ENCODE assay signal across 19 cellular contexts in genomic region chr1:36067871-36068270, GRCh38. TPM values are rescaled to one million over a fixed set of nuclear protein-coding genes. Genes with fewer than 3 reads are reported as not detected.
DNase-seq lines count a peak whose midpoint lies in the region; ATAC-seq, FAIRE-seq and TF ChIP-seq lines count a peak whose summit lies in the region.
"Had no signal": no experiment of that assay in that cellular context is flagged by ENCODE, and none has a peak within 500 bp of the region (broad histone marks: within the 10 kb centered on the region; RNA-seq: fewer than 3 reads in every experiment).

No MANE protein-coding gene starts in this region.

- no peaks in the 10 kb centered on the region for H4K20me1 ChIP-seq in osteoblast (ENCODE audit: insufficient read depth, low read length)
- H4K20me1 ChIP-seq: BLaER1 treated with 17β-estradiol and CSF1 and Interleukin-3, amounts not matched to agents 10 nM and 100 nM had no signal

- FAIRE-seq in frontal cortex (lab: Jason Lieb, UNC): peak; percentile 98
- FAIRE-seq: GM12892, H54, HepG2, HTR-8/SVneo had no signal

- POLR2A ChIA-PET in CD8-positive, alpha-beta T cell (lab: Charles Lee): no interaction called here

- no peaks in the 10 kb centered on the region for H3K36me3 Mint-ChIP-seq in CD8-positive, alpha-beta T cell
- H3K36me3 Mint-ChIP-seq: CD4-positive, CD25-positive, alpha-beta regulatory T cell had no signal

- no peaks in the 10 kb centered on the region for H3K9me3 Mint-ChIP-seq in CD8-positive, alpha-beta T cell
- H3K9me3 Mint-ChIP-seq: CD4-positive, CD25-positive, alpha-beta regulatory T cell had no signal

- no peaks in the 10 kb centered on the region for H3K9me3 ChIP-seq in osteoblast (ENCODE audit: low read depth, low read length)
- no peaks in the 10 kb centered on the region for H3K9me3 ChIP-seq in CD8-positive, alpha-beta T cell (ENCODE audit: low read length)

- CTCF ChIA-PET in CD8-positive, alpha-beta T cell (lab: Charles Lee): interaction anchor here (1.1 kb wide), 1 partner anchor 16 kb away, joined by 4 read pairs; the partner anchor contains the start of gene TEKT2

- H3K27me3 Mint-ChIP-seq in CD8-positive, alpha-beta T cell (ENCODE audit: low read depth): no peaks in the 10 kb centered on the region
- H3K27me3 Mint-ChIP-seq: CD4-positive, CD25-positive, alpha-beta regulatory T cell had no signal

- no peak overlapping the region for H2AFZ ChIP-seq in osteoblast (ENCODE audit: low read length)

- H3K27me3 ChIP-seq in osteoblast (ENCODE audit: insufficient read depth, low read length): no peaks in the 10 kb centered on the region
- no peaks in the 10 kb centered on the region for H3K27me3 ChIP-seq in CD8-positive, alpha-beta T cell (ENCODE audit: insufficient read depth, low read length)
- H3K27me3 ChIP-seq: BLaER1 treated with 17β-estradiol and CSF1 and Interleukin-3, amounts not matched to agents 10 nM and 100 nM had no signal

- no peak overlapping the region for H3K4me3 Mint-ChIP-seq in CD8-positive, alpha-beta T cell
- H3K4me3 Mint-ChIP-seq: CD4-positive, CD25-positive, alpha-beta regulatory T cell had no signal

- no peaks in the 10 kb centered on the region for H3K4me1 Mint-ChIP-seq in CD8-positive, alpha-beta T cell (ENCODE audit: low read depth)
- H3K4me1 Mint-ChIP-seq: CD4-positive, CD25-positive, alpha-beta regulatory T cell had no signal

- DNase-seq in frontal cortex (ENCODE audit: low spot score in 2 of 2) (no peak), osteoblast (ENCODE audit: insufficient read length, low spot score, missing footprints) (peak; percentile 11), H4 (ENCODE audit: low spot score) (no peak), MV-4-11 (lab: John Stamatoyannopoulos, UW) (no peak)
- no peak for DNase-seq in activated CD4-positive, alpha-beta T cell treated with anti-CD3 and anti-CD28 coated beads, Interleukin-2, amount 50 U/mL, for 48 hours
- no peak for DNase-seq in CD8-positive, alpha-beta T cell
- DNase-seq: AML-193; Calu3; CD4-positive, CD25-positive, alpha-beta regulatory T cell; DMS79; GDM1 had no signal

- no peak overlapping the region for H3K4me2 ChIP-seq in osteoblast (ENCODE audit: insufficient read depth, low read length)
- H3K4me2 ChIP-seq: BLaER1 treated with 17β-estradiol and CSF1 and Interleukin-3, amounts not matched to agents 10 nM and 100 nM had no signal

- no peaks in the 10 kb centered on the region for H3K79me2 ChIP-seq in osteoblast (ENCODE audit: insufficient read depth, low read length)

- H3K27ac ChIP-seq in angular gyrus (ENCODE audit: low read depth, low read length) (peak overlapping the region; percentile 94), osteoblast (ENCODE audit: low read depth, low read length) (no peak overlapping the region), temporal lobe (ENCODE audit: low read depth, low read length) (peak overlapping the region; percentile 87)
- H3K27ac ChIP-seq in CD8-positive, alpha-beta T cell (ENCODE audit: low read depth, low read length): no peak overlapping the region
- H3K27ac ChIP-seq: BLaER1 treated with 17β-estradiol and CSF1 and Interleukin-3, amounts not matched to agents 10 nM and 100 nM had no signal

- no peak for ATAC-seq in CD8-positive, alpha-beta T cell
- ATAC-seq: HCT116, HepG2 had no signal

- intact Hi-C loops in CD8-positive, alpha-beta T cell (cut with DNase I, micrococcal nuclease): no loop called here

- no peaks in the 10 kb centered on the region for H3K36me3 ChIP-seq in osteoblast (ENCODE audit: insufficient read depth, low read length)
- H3K36me3 ChIP-seq in CD8-positive, alpha-beta T cell (ENCODE audit: insufficient read depth, low read length): no peaks in the 10 kb centered on the region

- H3K4me1 ChIP-seq in osteoblast (ENCODE audit: insufficient read depth, low read length): no peaks in the 10 kb centered on the region
- no peaks in the 10 kb centered on the region for H3K4me1 ChIP-seq in CD8-positive, alpha-beta T cell (ENCODE audit: insufficient read depth, low read length)
- H3K4me1 ChIP-seq: BLaER1 treated with 17β-estradiol and CSF1 and Interleukin-3, amounts not matched to agents 10 nM and 100 nM had no signal

- TF ChIP-seq CTCF in osteoblast (IDR thresholded peaks at IDR 0.05; ENCODE audit: extremely low read depth, low read depth, low read length): no peak
- no peak for TF ChIP-seq CTCF in CD8-positive, alpha-beta T cell (IDR thresholded peaks at IDR 0.05)

- no peak overlapping the region for H3K27ac Mint-ChIP-seq in CD8-positive, alpha-beta T cell

- no peak overlapping the region for H3K4me3 ChIP-seq in osteoblast (ENCODE audit: insufficient read depth, low read length)
- no peak overlapping the region for H3K4me3 ChIP-seq in CD8-positive, alpha-beta T cell (ENCODE audit: low read depth, low read length)
- H3K4me3 ChIP-seq: BLaER1 treated with 17β-estradiol and CSF1 and Interleukin-3, amounts not matched to agents 10 nM and 100 nM had no signal

RNA-seq across cellular contexts. Expression of gene TEKT2, which starts 16.0 kb away (rescaled TPM):
- total RNA-seq in frontal cortex: 10.6 TPM
- 0.29 TPM in 1 of 2 replicates, not detected in the other for total RNA-seq in osteoblast
- total RNA-seq in temporal lobe: 5.9 TPM
- total RNA-seq in H4 (2014; rRNA removed; shearing (Covaris generic)): not detected in 2 replicates
- total RNA-seq in CD8-positive, alpha-beta T cell: under 1 TPM; 0.35 to 0.47 TPM

RNA-seq across cellular contexts. Expression of gene ADPRS, which starts 20.8 kb away (rescaled TPM):
- 20.4 TPM for total RNA-seq in frontal cortex
- total RNA-seq in osteoblast: 20.6 and 24.2 TPM in 2 replicates
- total RNA-seq in temporal lobe: 14.8 TPM
- 40.8 and 50.8 TPM in 2 replicates for total RNA-seq in H4 (2014; rRNA removed; shearing (Covaris generic))
- total RNA-seq in CD8-positive, alpha-beta T cell: 10 to 100 TPM; 26.2 to 26.7 TPM

RNA-seq across cellular contexts. Expression of gene COL8A2, which starts 57.2 kb away (rescaled TPM):
- total RNA-seq in frontal cortex (0.82 TPM), osteoblast (12.7 and 15.2 TPM in 2 replicates), temporal lobe (0.98 TPM)
- 0.08 and 0.88 TPM in 2 replicates for total RNA-seq in H4 (2014; rRNA removed; shearing (Covaris generic))
- total RNA-seq in CD8-positive, alpha-beta T cell: under 1 TPM in 1 of 2 experiments, not detected in 1; 0.08 TPM
- total RNA-seq: Calu3; CD4-positive, CD25-positive, alpha-beta regulatory T cell had no signal

Comparison
In these comparisons a context has a peak if more than half of its experiments do, and no peak if none do; other contexts are left out.
1. H3K27ac ChIP-seq: peak in angular gyrus (single experiment) and temporal lobe (single experiment); none in osteoblast (single experiment) and CD8-positive, alpha-beta T cell (single experiment).